Comparison of ENCODE assay signal across 2 cellular contexts in the genomic region with DNA sequence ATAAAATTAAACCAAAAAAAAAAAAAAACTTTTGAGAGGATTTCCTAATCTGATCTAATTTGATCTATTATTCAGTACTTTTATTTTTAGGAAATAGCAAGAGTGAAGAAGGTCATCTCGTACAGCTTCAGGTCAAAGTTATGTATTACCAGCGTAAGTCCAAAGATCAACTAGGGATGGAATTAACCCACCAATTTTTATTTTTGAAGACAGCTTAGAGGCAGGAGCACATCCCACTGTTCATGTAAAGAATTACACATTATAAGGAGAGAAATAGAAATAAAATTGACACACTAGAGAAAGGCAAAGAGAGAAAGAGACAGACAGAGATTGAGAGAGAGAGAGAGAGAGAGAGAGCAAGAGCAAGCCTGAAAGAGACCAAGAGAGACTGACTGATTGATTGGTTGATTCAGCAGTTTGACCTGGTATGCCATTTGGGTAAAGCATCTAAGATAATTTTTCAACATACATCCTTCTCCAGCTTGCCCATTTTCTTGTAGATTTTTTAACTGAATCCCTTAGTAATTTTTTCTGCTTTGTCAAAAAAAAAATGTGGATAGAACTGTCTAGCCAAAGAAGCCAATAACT.
TF ChIP-seq lines count a peak whose summit lies in the region.

No MANE protein-coding gene starts in this region.

TF ChIP-seq in IMR-90, 13 proteins besides CTCF, POLR2A, EP300 and RAD21:
- TF ChIP-seq, protein P1, sequence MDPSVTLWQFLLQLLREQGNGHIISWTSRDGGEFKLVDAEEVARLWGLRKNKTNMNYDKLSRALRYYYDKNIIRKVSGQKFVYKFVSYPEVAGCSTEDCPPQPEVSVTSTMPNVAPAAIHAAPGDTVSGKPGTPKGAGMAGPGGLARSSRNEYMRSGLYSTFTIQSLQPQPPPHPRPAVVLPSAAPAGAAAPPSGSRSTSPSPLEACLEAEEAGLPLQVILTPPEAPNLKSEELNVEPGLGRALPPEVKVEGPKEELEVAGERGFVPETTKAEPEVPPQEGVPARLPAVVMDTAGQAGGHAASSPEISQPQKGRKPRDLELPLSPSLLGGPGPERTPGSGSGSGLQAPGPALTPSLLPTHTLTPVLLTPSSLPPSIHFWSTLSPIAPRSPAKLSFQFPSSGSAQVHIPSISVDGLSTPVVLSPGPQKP (IDR thresholded peaks at IDR 0.05; ENCODE audit: borderline replicate concordance, low read depth, low read length) = no peak
- TF ChIP-seq MXI1 (IDR thresholded peaks at IDR 0.05; ENCODE audit: borderline replicate concordance, low read depth, low read length) = no peak
- no peak for TF ChIP-seq FOS (IDR thresholded peaks at IDR 0.05; ENCODE audit: low read depth, low read length)
- no peak for TF ChIP-seq NFE2L2 (IDR thresholded peaks at IDR 0.05; ENCODE audit: low read depth, low read length)
- no peak for TF ChIP-seq MAZ (IDR thresholded peaks at IDR 0.05; ENCODE audit: borderline replicate concordance, low read depth, low read length)
- TF ChIP-seq CHD1 (IDR thresholded peaks at IDR 0.05; ENCODE audit: low read depth, low read length) = no peak
- no peak for TF ChIP-seq BHLHE40 (IDR thresholded peaks at IDR 0.05; ENCODE audit: low read depth, low read length)
- no peak for TF ChIP-seq RCOR1 (IDR thresholded peaks at IDR 0.05; ENCODE audit: insufficient replicate concordance, low read length)
- TF ChIP-seq CEBPB (IDR thresholded peaks at IDR 0.05; ENCODE audit: low read depth, low read length) = no peak
- no peak for TF ChIP-seq SMC3 (IDR thresholded peaks at IDR 0.05; ENCODE audit: low read depth, low read length)
- TF ChIP-seq RFX5 (IDR thresholded peaks at IDR 0.05; ENCODE audit: low read depth, low read length) = no peak
- TF ChIP-seq MAFK (IDR thresholded peaks at IDR 0.05; ENCODE audit: low read depth, low read length) = no peak
- TF ChIP-seq, protein P2, sequence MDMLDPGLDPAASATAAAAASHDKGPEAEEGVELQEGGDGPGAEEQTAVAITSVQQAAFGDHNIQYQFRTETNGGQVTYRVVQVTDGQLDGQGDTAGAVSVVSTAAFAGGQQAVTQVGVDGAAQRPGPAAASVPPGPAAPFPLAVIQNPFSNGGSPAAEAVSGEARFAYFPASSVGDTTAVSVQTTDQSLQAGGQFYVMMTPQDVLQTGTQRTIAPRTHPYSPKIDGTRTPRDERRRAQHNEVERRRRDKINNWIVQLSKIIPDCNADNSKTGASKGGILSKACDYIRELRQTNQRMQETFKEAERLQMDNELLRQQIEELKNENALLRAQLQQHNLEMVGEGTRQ (IDR thresholded peaks at IDR 0.05; ENCODE audit: low read depth, low read length) = no peak

TF ChIP-seq in HEK293T, 16 proteins besides CTCF, POLR2A, EP300 and RAD21 (continued from another document):
- TF ChIP-seq SUZ12 (IDR thresholded peaks at IDR 0.05) (no peak), LEF1 (IDR thresholded peaks at IDR 0.05; ENCODE audit: borderline replicate concordance) (no peak), HDGF (IDR thresholded peaks at IDR 0.05; ENCODE audit: borderline replicate concordance) (no peak)
